9 cellular contexts compared by ENCODE assay signal in the genomic region with DNA sequence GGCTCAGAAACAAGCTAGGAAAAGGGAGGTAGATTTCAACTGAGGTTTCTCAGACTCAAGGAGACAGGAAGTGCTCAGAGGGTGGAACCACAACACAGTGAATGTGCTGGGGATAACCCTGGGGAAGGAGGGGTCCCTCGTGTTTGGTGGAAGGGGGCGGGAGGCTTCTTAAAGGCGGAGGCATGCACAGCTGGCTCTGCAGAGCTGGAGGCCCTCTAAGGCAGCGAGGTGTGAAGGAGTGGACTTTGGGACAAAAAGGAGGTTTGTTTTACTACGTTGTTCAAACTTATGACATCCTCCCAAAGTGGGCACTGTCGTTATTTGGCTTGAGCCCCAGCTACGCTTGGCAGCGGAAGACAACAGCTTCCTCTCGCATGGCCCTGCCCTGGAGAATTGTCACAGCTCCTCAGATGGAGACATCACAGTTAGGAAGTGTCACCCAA. TPM values are rescaled to one million over a fixed set of nuclear protein-coding genes. Genes with fewer than 3 reads are reported as not detected.
A peak's percentile ranks its signal among the peaks of the same experiment; 100 is the strongest.
DNase-seq lines count a peak whose midpoint lies in the region; ATAC-seq and TF ChIP-seq lines count a peak whose summit lies in the region.
"Had no signal": no experiment of that assay in that cellular context is flagged by ENCODE, and none has a peak within 500 bp of the region (broad histone marks: within the 10 kb centered on the region; RNA-seq: fewer than 3 reads in every experiment).

No MANE protein-coding gene starts in this region.

- POLR2A ChIA-PET in GM10248 (lab: Yijun Ruan, JAX): no interaction called here

- peak overlapping the region; percentile 75 to 82 (median 80) for H3K4me3 Mint-ChIP-seq in CD4-positive, CD25-positive, alpha-beta regulatory T cell
- H3K4me3 Mint-ChIP-seq in T-helper 1 cell treated with Interleukin-12 subunit alpha and Interleukin-12 subunit beta and Interleukin-4 antibody, amounts not matched to agents 30 μg/mL and 1 μg/mL, for 36 hours: peak overlapping the region; percentile 68

- CTCF ChIA-PET in GM10248 (lab: Yijun Ruan, JAX): interaction anchor here (1.5 to 1.7 kb wide), 3 partner anchors 10 to 21 kb away, joined by 3 to 5 read pairs (median 4); no protein-coding TSS in a partner anchor

- H3K36me3 Mint-ChIP-seq in CD4-positive, CD25-positive, alpha-beta regulatory T cell: no peaks in the 10 kb centered on the region
- H3K36me3 Mint-ChIP-seq in T-helper 1 cell treated with Interleukin-12 subunit alpha and Interleukin-12 subunit beta and Interleukin-4 antibody, amounts not matched to agents 30 μg/mL and 1 μg/mL, for 36 hours (ENCODE audit: low read depth): no peaks in the 10 kb centered on the region

- no peak for TF ChIP-seq POLR2A in ovary (IDR thresholded peaks at IDR 0.05)

- H3K9me3 Mint-ChIP-seq in CD4-positive, CD25-positive, alpha-beta regulatory T cell: no peaks in the 10 kb centered on the region
- no peaks in the 10 kb centered on the region for H3K9me3 Mint-ChIP-seq in T-helper 1 cell treated with Interleukin-12 subunit alpha and Interleukin-12 subunit beta and Interleukin-4 antibody, amounts not matched to agents 30 μg/mL and 1 μg/mL, for 36 hours

- peak overlapping the region in 2 of 3 donors; percentile 49 to 83 for H3K27ac Mint-ChIP-seq in CD4-positive, CD25-positive, alpha-beta regulatory T cell
- peak overlapping the region; percentile 91 for H3K27ac Mint-ChIP-seq in T-helper 1 cell treated with Interleukin-12 subunit alpha and Interleukin-12 subunit beta and Interleukin-4 antibody, amounts not matched to agents 30 μg/mL and 1 μg/mL, for 36 hours

- intact Hi-C loops in ovary (cut with DNase I): no loop called here

- no peak overlapping the region for H3K27ac ChIP-seq in CD4-positive, CD25-positive, alpha-beta regulatory T cell (ENCODE audit: insufficient read depth, low read length, poor library complexity, severe bottlenecking)
- H3K27ac ChIP-seq in ovary: peak overlapping the region in 1 of 2 donors; percentile 77

- no peak for TF ChIP-seq EP300 in ovary (IDR thresholded peaks at IDR 0.05)

- TF ChIP-seq CTCF in ovary (IDR thresholded peaks at IDR 0.05): no peak
- TF ChIP-seq CTCF in GM10248 (IDR thresholded peaks at IDR 0.05; ENCODE audit: control extremely low read depth, extremely low read depth, low read depth, missing control alignments): no peak

- H3K9me3 ChIP-seq in CD4-positive, CD25-positive, alpha-beta regulatory T cell (ENCODE audit: control insufficient read depth in 2 of 2, low read length in 2 of 2): no peaks in the 10 kb centered on the region
- no peaks in the 10 kb centered on the region for H3K9me3 ChIP-seq in ovary

- H3K36me3 ChIP-seq in CD4-positive, CD25-positive, alpha-beta regulatory T cell (ENCODE audit: control insufficient read depth, insufficient read depth, low read length): no peaks in the 10 kb centered on the region
- H3K36me3 ChIP-seq in ovary: no peaks in the 10 kb centered on the region

- H3K27me3 ChIP-seq in CD4-positive, CD25-positive, alpha-beta regulatory T cell (ENCODE audit: control insufficient read depth, insufficient read depth, low read length): no peaks in the 10 kb centered on the region
- H3K27me3 ChIP-seq in ovary: no peaks in the 10 kb centered on the region

- ATAC-seq in CD4-positive, CD25-positive, alpha-beta regulatory T cell (ENCODE audit: low read depth in 2 of 2): peak; percentile 57 to 66
- ATAC-seq: activated CD4-positive, CD25-positive, alpha-beta regulatory T cell treated with anti-CD3 and anti-CD28 coated beads, Interleukin-2, amount 50 U/mL, for 24 hours had no signal

- peak in 2 of 3 donors; percentile 22 to 52 for DNase-seq in CD4-positive, CD25-positive, alpha-beta regulatory T cell
- DNase-seq in effector CD4-positive, alpha-beta T cell: peak; percentile 39
- DNase-seq in ovary: peak; percentile 47 to 55 (median 50)
- no peak for DNase-seq in GM10248 (ENCODE audit: extremely low spot score)
- DNase-seq in GOT3 (lab: John Stamatoyannopoulos, UW): no peak
- DNase-seq in epidermal melanocyte (ENCODE audit: insufficient read length, low spot score): no peak
- no peak for DNase-seq in activated CD4-positive, CD25-positive, alpha-beta regulatory T cell treated with anti-CD3 and anti-CD28 coated beads, Interleukin-2, amount 50 U/mL, for 72 hours

- H3K27me3 Mint-ChIP-seq in CD4-positive, CD25-positive, alpha-beta regulatory T cell: no peaks in the 10 kb centered on the region
- H3K27me3 Mint-ChIP-seq in T-helper 1 cell treated with Interleukin-12 subunit alpha and Interleukin-12 subunit beta and Interleukin-4 antibody, amounts not matched to agents 30 μg/mL and 1 μg/mL, for 36 hours (ENCODE audit: low read depth): no peaks in the 10 kb centered on the region

- 40 to 45% (median 44%) methylated on average over 9 of the region's 9 CpGs for WGBS in ovary, 3 donors

- H3K4me3 ChIP-seq in CD4-positive, CD25-positive, alpha-beta regulatory T cell (ENCODE audit: low read depth, low read length): peak overlapping the region; percentile 1
- H3K4me3 ChIP-seq in ovary: no peak overlapping the region

- peaks cover 12% of the 10 kb centered on the region for H3K4me1 ChIP-seq in CD4-positive, CD25-positive, alpha-beta regulatory T cell (ENCODE audit: control insufficient read depth, insufficient read depth, low read length, poor library complexity, severe bottlenecking)
- peaks cover 6% of the 10 kb centered on the region for H3K4me1 ChIP-seq in ovary (ENCODE audit: insufficient read depth)

- peaks cover 5 to 27% (median 7%) of the 10 kb centered on the region in 4 donors for H3K4me1 Mint-ChIP-seq in CD4-positive, CD25-positive, alpha-beta regulatory T cell
- H3K4me1 Mint-ChIP-seq in T-helper 1 cell treated with Interleukin-12 subunit alpha and Interleukin-12 subunit beta and Interleukin-4 antibody, amounts not matched to agents 30 μg/mL and 1 μg/mL, for 36 hours (ENCODE audit: low read depth): peaks cover 18% of the 10 kb centered on the region

RNA-seq across cellular contexts. Expression of gene MTM1, which starts 21.7 kb away (rescaled TPM):
- 31.9 TPM for total RNA-seq in CD4-positive, CD25-positive, alpha-beta regulatory T cell
- 10 to 100 TPM; 19.3 to 23.2 (median 21.8) TPM for polyA plus RNA-seq in CD4-positive, CD25-positive, alpha-beta regulatory T cell
- total RNA-seq in ovary: 10 to 100 TPM; 13.4 to 28.3 (median 25.3) TPM
- polyA plus RNA-seq in ovary: 10 to 100 TPM in 1 of 2 donors, 1 to 10 TPM in 1; 8.8 to 13.5 TPM

Comparison
In these comparisons a context has a peak if more than half of its experiments do, and no peak if none do; other contexts are left out.
1. DNase-seq: peak in CD4-positive, CD25-positive, alpha-beta regulatory T cell (2 of 3), effector CD4-positive, alpha-beta T cell (single experiment) and ovary (5 of 5); none in GM10248 (single experiment), GOT3 (single experiment), epidermal melanocyte (single experiment) and activated CD4-positive, CD25-positive, alpha-beta regulatory T cell treated with anti-CD3 and anti-CD28 coated beads, Interleukin-2, amount 50 U/mL, for 72 hours (single experiment).